ENCODE assay signal across 10 cellular contexts in genomic region chrX:10900585-10901289, GRCh38.
DNase-seq lines count a peak whose midpoint lies in the region; ATAC-seq and TF ChIP-seq lines count a peak whose summit lies in the region.
"Had no signal": no experiment of that assay in that cellular context is flagged by ENCODE, and none has a peak within 500 bp of the region (broad histone marks: within the 10 kb centered on the region; RNA-seq: fewer than 3 reads in every experiment).

No MANE protein-coding gene starts in this region.

- intact Hi-C loops in naive thymus-derived CD4-positive, alpha-beta T cell (cut with micrococcal nuclease): no loop called here

- no peaks in the 10 kb centered on the region for H3K9me3 ChIP-seq in naive thymus-derived CD4-positive, alpha-beta T cell (ENCODE audit: control insufficient read depth in 2 of 3, low read length in 3 of 3)

- H3K27me3 ChIP-seq in naive thymus-derived CD4-positive, alpha-beta T cell (ENCODE audit: control insufficient read depth in 2 of 2, insufficient read depth in 2 of 2, low read length in 2 of 2): no peaks in the 10 kb centered on the region

- no peaks in the 10 kb centered on the region for H3K36me3 ChIP-seq in naive thymus-derived CD4-positive, alpha-beta T cell (ENCODE audit: control insufficient read depth in 2 of 3, insufficient read depth in 3 of 3, low read length in 3 of 3)

- no peaks in the 10 kb centered on the region for H3K4me1 ChIP-seq in naive thymus-derived CD4-positive, alpha-beta T cell (ENCODE audit: control insufficient read depth in 2 of 2, insufficient read depth in 2 of 2, low read length in 2 of 2)

- H3K27ac Mint-ChIP-seq in naive thymus-derived CD4-positive, alpha-beta T cell: no peak overlapping the region

- H3K4me3 Mint-ChIP-seq in naive thymus-derived CD4-positive, alpha-beta T cell: no peak overlapping the region

- CTCF ChIA-PET in naive thymus-derived CD4-positive, alpha-beta T cell (lab: Charles Lee): no interaction called here

- peak; percentile 62 for DNase-seq in HCEC 1CT
- DNase-seq in fibroblast of the aortic adventitia (ENCODE audit: low read depth): peak; percentile 76
- peak; percentile 14 for DNase-seq in retinal pigment epithelial cell (ENCODE audit: low read depth)
- no peak for DNase-seq in GM13977 (ENCODE audit: low spot score)
- DNase-seq in activated gamma-delta T cell (lab: John Stamatoyannopoulos, UW): no peak
- DNase-seq in NK-92 (lab: John Stamatoyannopoulos, UW; ENCODE audit: unreplicated experiment): no peak
- no peak for DNase-seq in naive thymus-derived CD4-positive, alpha-beta T cell
- DNase-seq: NCI-H1436, T-helper 9 cell had no signal

- H3K27me3 Mint-ChIP-seq in naive thymus-derived CD4-positive, alpha-beta T cell: no peaks in the 10 kb centered on the region

- in situ Hi-C loops in GM13977 (cut with MboI; ENCODE audit: low pct_unique_long_range_greater_than_20kb, low sequenced_read_pairs, unreplicated experiment): no loop called here

- no peak overlapping the region for H3K4me3 ChIP-seq in fibroblast of the aortic adventitia (ENCODE audit: low read depth, low read length)
- H3K4me3 ChIP-seq in retinal pigment epithelial cell (ENCODE audit: low read length): no peak overlapping the region
- H3K4me3 ChIP-seq in naive thymus-derived CD4-positive, alpha-beta T cell (ENCODE audit: low read length): no peak overlapping the region

- POLR2A ChIA-PET in naive thymus-derived CD4-positive, alpha-beta T cell (lab: Charles Lee): no interaction called here

- TF ChIP-seq CTCF in fibroblast of the aortic adventitia (IDR thresholded peaks at IDR 0.05; ENCODE audit: insufficient read depth, low read length): no peak
- TF ChIP-seq CTCF in retinal pigment epithelial cell (conservative IDR thresholded peaks at IDR 0.05; ENCODE audit: low read depth, low read length): no peak
- no peak for TF ChIP-seq CTCF in GM13977 (IDR thresholded peaks at IDR 0.05; ENCODE audit: extremely low read depth, insufficient read depth, missing control alignments)

- peak; percentile 78 for ATAC-seq in SK-N-SH treated with all-trans-retinoic acid at 6 μM for 48 hours
- no peak for ATAC-seq in naive thymus-derived CD4-positive, alpha-beta T cell

- no peaks in the 10 kb centered on the region for H3K4me1 Mint-ChIP-seq in naive thymus-derived CD4-positive, alpha-beta T cell

- H3K27ac ChIP-seq in naive thymus-derived CD4-positive, alpha-beta T cell (ENCODE audit: low read depth, low read length): no peak overlapping the region

- no peaks in the 10 kb centered on the region for H3K36me3 Mint-ChIP-seq in naive thymus-derived CD4-positive, alpha-beta T cell

- peaks cover 0 to 16% (median 2%) of the 10 kb centered on the region in 11 donors for H3K9me3 Mint-ChIP-seq in naive thymus-derived CD4-positive, alpha-beta T cell

TF ChIP-seq in SK-N-SH treated with all-trans-retinoic acid at 6 μM for 48 hours, 23 proteins besides CTCF, POLR2A, EP300 and RAD21:
- TF ChIP-seq BACH2 (CRISPR knock-in tag; IDR thresholded peaks at IDR 0.05; ENCODE audit: borderline replicate concordance): no peak
- no peak for TF ChIP-seq ZC3H10 (CRISPR knock-in tag; IDR thresholded peaks at IDR 0.05)
- TF ChIP-seq ZNF8 (CRISPR knock-in tag; IDR thresholded peaks at IDR 0.05): no peak
- peak; percentile 71 for TF ChIP-seq ISL1 (CRISPR knock-in tag; IDR thresholded peaks at IDR 0.05)
- TF ChIP-seq CSDC2 (CRISPR knock-in tag; IDR thresholded peaks at IDR 0.05): peak; percentile 65; the same call in 1 of the 2 replicates

Comparison
In these comparisons a context has a peak if more than half of its experiments do, and no peak if none do; other contexts are left out.
1. DNase-seq: peak in HCEC 1CT (single experiment), fibroblast of the aortic adventitia (single experiment) and retinal pigment epithelial cell (single experiment); none in GM13977 (single experiment), activated gamma-delta T cell (single experiment), NK-92 (single experiment) and naive thymus-derived CD4-positive, alpha-beta T cell (0 of 9).